1 cellular context compared by ENCODE assay signal in genomic region chr2:113126845-113127645, GRCh38.
A peak's percentile ranks its signal among the peaks of the same experiment; 100 is the strongest.
TF ChIP-seq lines count a peak whose summit lies in the region.

TSS of gene IL1RN (plus strand) at chr2:113127598. CDS start at chr2:113127625, 27 bp downstream.

TF ChIP-seq in HepG2, 621 proteins besides CTCF, POLR2A, EP300 and RAD21 (continued from another document and continues in another):
- no peak; the same call in 1 of the 2 replicates for TF ChIP-seq BCL3 (CRISPR knock-in tag; IDR thresholded peaks at IDR 0.05)
- no peak for TF ChIP-seq ZNF33A (CRISPR knock-in tag; IDR thresholded peaks at IDR 0.05; ENCODE audit: borderline replicate concordance)
- no peak; the same call in 1 of the 2 replicates for TF ChIP-seq TCF7L2 (IDR thresholded peaks at IDR 0.05; ENCODE audit: low read depth, low read length)
- TF ChIP-seq ZNF318 (CRISPR knock-in tag; IDR thresholded peaks at IDR 0.05), result no peak
- no peak; the same call in 1 of the 2 replicates for TF ChIP-seq ZC3H13 (CRISPR knock-in tag; IDR thresholded peaks at IDR 0.05)
- peak; percentile 58; the same call in 1 of the 2 replicates for TF ChIP-seq ZNF232 (CRISPR knock-in tag; IDR thresholded peaks at IDR 0.05; ENCODE audit: borderline replicate concordance)
- TF ChIP-seq EED (CRISPR knock-in tag; IDR thresholded peaks at IDR 0.05), result no peak
- no peak for TF ChIP-seq ZNF225 (CRISPR knock-in tag; IDR thresholded peaks at IDR 0.05)
- TF ChIP-seq ZNF260 (CRISPR knock-in tag; IDR thresholded peaks at IDR 0.05; ENCODE audit: borderline replicate concordance, low read depth), result no peak
- no peak for TF ChIP-seq IKZF1 (IDR thresholded peaks at IDR 0.05)
- no peak for TF ChIP-seq CERS6 (CRISPR knock-in tag; IDR thresholded peaks at IDR 0.05)
- TF ChIP-seq NCOR1 (IDR thresholded peaks at IDR 0.05; ENCODE audit: borderline replicate concordance, low read length), result peak; percentile 99
- TF ChIP-seq FOXP1 (IDR thresholded peaks at IDR 0.05), result peak; percentile 74
- peak; percentile 94 for TF ChIP-seq FOXP1 (CRISPR knock-in tag; IDR thresholded peaks at IDR 0.05)
- no peak for TF ChIP-seq ZNF850 (CRISPR knock-in tag; conservative IDR thresholded peaks at IDR 0.05)
- TF ChIP-seq ZNF776 (CRISPR knock-in tag; IDR thresholded peaks at IDR 0.05), result no peak
- peak; percentile 98 for TF ChIP-seq ZNF710 (CRISPR knock-in tag; IDR thresholded peaks at IDR 0.05; ENCODE audit: borderline replicate concordance)
- no peak for TF ChIP-seq ZKSCAN1 (IDR thresholded peaks at IDR 0.05; ENCODE audit: low read length)
- TF ChIP-seq ZFP82 (CRISPR knock-in tag; IDR thresholded peaks at IDR 0.05; ENCODE audit: borderline replicate concordance), result no peak
- peak; percentile 96; the same call in 1 of the 2 replicates for TF ChIP-seq HMG20A (CRISPR knock-in tag; IDR thresholded peaks at IDR 0.05; ENCODE audit: borderline replicate concordance)
- TF ChIP-seq NFKB2 (CRISPR knock-in tag; IDR thresholded peaks at IDR 0.05; ENCODE audit: borderline replicate concordance), result no peak
- TF ChIP-seq RFXAP (CRISPR knock-in tag; IDR thresholded peaks at IDR 0.05; ENCODE audit: borderline replicate concordance), result peak; percentile 91
- TF ChIP-seq AGO1 (IDR thresholded peaks at IDR 0.05; ENCODE audit: low read depth, low read length, poor library complexity, severe bottlenecking), result no peak
- TF ChIP-seq ZXDC (CRISPR knock-in tag; IDR thresholded peaks at IDR 0.05), result no peak
- TF ChIP-seq PTBP1 (IDR thresholded peaks at IDR 0.05; ENCODE audit: low read depth, low read length, poor library complexity, severe bottlenecking), result no peak
- no peak for TF ChIP-seq ZNF549 (CRISPR knock-in tag; IDR thresholded peaks at IDR 0.05)
- no peak for TF ChIP-seq ZBTB14 (CRISPR knock-in tag; IDR thresholded peaks at IDR 0.05)
- TF ChIP-seq ZBTB46 (CRISPR knock-in tag; IDR thresholded peaks at IDR 0.05; ENCODE audit: borderline replicate concordance), result no peak
- no peak for TF ChIP-seq NFAT5 (CRISPR knock-in tag; IDR thresholded peaks at IDR 0.05)
- peak; percentile 93 for TF ChIP-seq CREM (IDR thresholded peaks at IDR 0.05)
- TF ChIP-seq CREM (CRISPR knock-in tag; IDR thresholded peaks at IDR 0.05), result no peak
